Comparison of ENCODE assay signal across 18 cellular contexts in genomic region chr10:90992462-90992861, GRCh38.
DNase-seq lines count a peak whose midpoint lies in the region; ATAC-seq, FAIRE-seq and TF ChIP-seq lines count a peak whose summit lies in the region.
"Had no signal": no experiment of that assay in that cellular context is flagged by ENCODE, and none has a peak within 500 bp of the region (broad histone marks: within the 10 kb centered on the region; RNA-seq: fewer than 3 reads in every experiment).

No MANE protein-coding gene starts in this region.

- H3K4me1 ChIP-seq in kidney (ENCODE audit: control insufficient read depth in 1 of 2, insufficient read depth in 1 of 2, low read depth in 1 of 2, low read length in 2 of 2) (no peaks in the 10 kb centered on the region), vagina (no peaks in the 10 kb centered on the region)

- intact Hi-C loops in kidney (cut with DNase I) (no loop called here), vagina (cut with DNase I) (no loop called here)

- FAIRE-seq in GM18507 (lab: Jason Lieb, UNC) (peak; percentile 62), kidney (lab: Jason Lieb, UNC) (peak; percentile 76)

- DNase-seq in GM18507 (ENCODE audit: extremely low spot score, insufficient read length, low read depth), result no peak
- DNase-seq in kidney, result no peak
- DNase-seq in NCI-H2227 (lab: John Stamatoyannopoulos, UW; ENCODE audit: unreplicated experiment), result no peak
- DNase-seq in NCI-H524 (lab: John Stamatoyannopoulos, UW), result no peak
- no peak for DNase-seq in vagina (ENCODE audit: extremely low spot score in 2 of 2)
- DNase-seq: CD8-positive, alpha-beta memory T cell; DMS53; GOT3; NCI-H1105; NCI-H2081; NCI-H748 treated with DMSO at 0.1 percent for 48 hours; NK-92 treated with Interleukin-12 subunit alpha and Interleukin-12 subunit beta, amount 100 ng/mL, for 24 hours; Right ventricle myocardium superior had no signal

- ATAC-seq in GM21723 (IDR thresholded peaks at IDR 0.05; ENCODE audit: unreplicated experiment), result peak; percentile 29
- peak; percentile 46 for ATAC-seq in HG03460 (IDR thresholded peaks at IDR 0.05; ENCODE audit: unreplicated experiment)
- ATAC-seq in HG02870 (IDR thresholded peaks at IDR 0.05; ENCODE audit: unreplicated experiment), result no peak
- ATAC-seq: HCT116 had no signal

- H3K9me3 ChIP-seq in kidney (ENCODE audit: control insufficient read depth in 1 of 2, low read length in 2 of 2), result no peaks in the 10 kb centered on the region
- H3K9me3 ChIP-seq in vagina, result no peaks in the 10 kb centered on the region
- H3K9me3 ChIP-seq: BLaER1 treated with 17β-estradiol and CSF1 and Interleukin-3, amounts not matched to agents 10 nM and 100 nM had no signal

- TF ChIP-seq CTCF in kidney (IDR thresholded peaks at IDR 0.05; ENCODE audit: borderline replicate concordance, extremely low read depth, insufficient read depth) (no peak), vagina (IDR thresholded peaks at IDR 0.05) (no peak)

- H3K36me3 ChIP-seq in kidney (ENCODE audit: control insufficient read depth in 1 of 2, insufficient read depth in 2 of 2, low read length in 2 of 2) (no peaks in the 10 kb centered on the region), vagina (no peaks in the 10 kb centered on the region)
- H3K36me3 ChIP-seq: BLaER1 treated with 17β-estradiol and CSF1 and Interleukin-3, amounts not matched to agents 10 nM and 100 nM had no signal

- no peaks in the 10 kb centered on the region for H3K27me3 ChIP-seq in vagina
- H3K27me3 ChIP-seq: BLaER1 treated with 17β-estradiol and CSF1 and Interleukin-3, amounts not matched to agents 10 nM and 100 nM had no signal

- no peak overlapping the region for H3K9ac ChIP-seq in kidney (ENCODE audit: low read length in 2 of 2)
- H3K9ac ChIP-seq: BLaER1 treated with 17β-estradiol and CSF1 and Interleukin-3, amounts not matched to agents 10 nM and 100 nM had no signal

- H3K4me3 ChIP-seq in kidney (ENCODE audit: low read length in 2 of 2) (no peak overlapping the region), vagina (no peak overlapping the region)
- H3K4me3 ChIP-seq: BLaER1 treated with 17β-estradiol and CSF1 and Interleukin-3, amounts not matched to agents 10 nM and 100 nM had no signal

- H3K27ac ChIP-seq in kidney (ENCODE audit: low read depth in 2 of 2, low read length in 2 of 2), result no peak overlapping the region
- no peak overlapping the region for H3K27ac ChIP-seq in vagina

- no peak for TF ChIP-seq POLR2A in vagina (IDR thresholded peaks at IDR 0.05)
